Comparison of ENCODE assay signal across 11 cellular contexts in genomic region chr11:19673924-19674390, GRCh38. TPM values are rescaled to one million over a fixed set of nuclear protein-coding genes. Genes with fewer than 3 reads are reported as not detected.
DNase-seq lines count a peak whose midpoint lies in the region; ATAC-seq and TF ChIP-seq lines count a peak whose summit lies in the region.
"Had no signal": no experiment of that assay in that cellular context is flagged by ENCODE, and none has a peak within 500 bp of the region (broad histone marks: within the 10 kb centered on the region; RNA-seq: fewer than 3 reads in every experiment).

No MANE protein-coding gene starts in this region.

- H3K4me3 ChIP-seq in BLaER1 (no peak overlapping the region), Peyer's patch (no peak overlapping the region), brain microvascular endothelial cell (ENCODE audit: low read depth, low read length) (no peak overlapping the region)

- H3K27ac Mint-ChIP-seq in osteocyte (ENCODE audit: unreplicated experiment): peak overlapping the region; percentile 15

- no peak overlapping the region for H3K4me3 Mint-ChIP-seq in osteocyte (ENCODE audit: unreplicated experiment)

- no peaks in the 10 kb centered on the region for H3K27me3 ChIP-seq in BLaER1
- no peaks in the 10 kb centered on the region for H3K27me3 ChIP-seq in Peyer's patch
- no peaks in the 10 kb centered on the region for H3K27me3 ChIP-seq in brain microvascular endothelial cell (replicated peaks)

- H3K36me3 Mint-ChIP-seq in osteocyte (ENCODE audit: unreplicated experiment): no peaks in the 10 kb centered on the region

- in situ Hi-C loops in brain microvascular endothelial cell (cut with HindIII; ENCODE audit: low pct_ligation_motif_present, low sequenced_read_pairs): no loop called here

- peak overlapping the region; percentile 71 for H3K4me2 ChIP-seq in BLaER1

- no peak overlapping the region for H3K27ac ChIP-seq in BLaER1
- peak overlapping the region in 1 of 4 donors; percentile 69 for H3K27ac ChIP-seq in Peyer's patch
- no peak overlapping the region for H3K27ac ChIP-seq in brain microvascular endothelial cell

- no peaks in the 10 kb centered on the region for H3K9me3 Mint-ChIP-seq in osteocyte (ENCODE audit: unreplicated experiment)

- H4K20me1 ChIP-seq in BLaER1: no peaks in the 10 kb centered on the region

- H3K4me1 ChIP-seq in BLaER1: peaks cover 32% of the 10 kb centered on the region
- H3K4me1 ChIP-seq in Peyer's patch: peaks cover 0 to 7% (median 0%) of the 10 kb centered on the region in 4 donors

- intact Hi-C loops in cardiac septum (cut with DNase I): no loop called here

- no peak for TF ChIP-seq POLR2A in Peyer's patch (IDR thresholded peaks at IDR 0.05)

- no peak overlapping the region for H3K9ac ChIP-seq in BLaER1

- TF ChIP-seq CTCF in Peyer's patch (IDR thresholded peaks at IDR 0.05): no peak
- no peak for TF ChIP-seq CTCF in osteocyte (IDR thresholded peaks at IDR 0.05)
- TF ChIP-seq CTCF in brain microvascular endothelial cell (IDR thresholded peaks at IDR 0.05; ENCODE audit: low read depth, low read length, missing control alignments): no peak

- no peaks in the 10 kb centered on the region for H3K36me3 ChIP-seq in BLaER1
- no peaks in the 10 kb centered on the region for H3K36me3 ChIP-seq in Peyer's patch
- no peaks in the 10 kb centered on the region for H3K36me3 ChIP-seq in brain microvascular endothelial cell (replicated peaks)

- H3K9me3 ChIP-seq in BLaER1 (no peaks in the 10 kb centered on the region), Peyer's patch (no peaks in the 10 kb centered on the region)

- ATAC-seq in HG03520 (IDR thresholded peaks at IDR 0.05; ENCODE audit: unreplicated experiment) (no peak), HG02642 (IDR thresholded peaks at IDR 0.05; ENCODE audit: poor library complexity, unreplicated experiment) (no peak)

- peaks cover 43% of the 10 kb centered on the region for H3K4me1 Mint-ChIP-seq in osteocyte (ENCODE audit: unreplicated experiment)

- DNase-seq in Peyer's patch: peak in 2 of 3 donors; percentile 55 to 67
- peak; percentile 86 for DNase-seq in cardiac septum (ENCODE audit: low spot score)
- DNase-seq in osteocyte (ENCODE audit: extremely low spot score, unreplicated experiment): no peak
- DNase-seq in brain microvascular endothelial cell: no peak
- DNase-seq in activated naive CD4-positive, alpha-beta T cell (lab: John Stamatoyannopoulos, UW): no peak
- DNase-seq: NCI-H1436; stimulated activated CD4-positive, alpha-beta T cell treated with anti-CD3 and anti-CD28 coated beads, Interleukin-4, amount 100 ng/mL, for 4 hours; T-helper 2 cell had no signal

- no peaks in the 10 kb centered on the region for H3K27me3 Mint-ChIP-seq in osteocyte (ENCODE audit: unreplicated experiment)

RNA-seq across cellular contexts. Expression of gene NAV2, which starts 38.7 kb away (rescaled TPM):
- total RNA-seq in Peyer's patch (10 to 100 TPM in 3 of 4 donors, 1 to 10 TPM in 1; 6.0 to 48.7 (median 20.1) TPM), cardiac septum (50.8 TPM), osteocyte (30.4 and 31.4 TPM in 2 replicates)

Comparison
In these comparisons a context has a peak if more than half of its experiments do, and no peak if none do; other contexts are left out.
1. DNase-seq: peak in Peyer's patch (2 of 3) and cardiac septum (single experiment); none in osteocyte (single experiment), brain microvascular endothelial cell (single experiment) and activated naive CD4-positive, alpha-beta T cell (0 of 4).